9 cellular contexts compared by ENCODE assay signal in the genomic region with DNA sequence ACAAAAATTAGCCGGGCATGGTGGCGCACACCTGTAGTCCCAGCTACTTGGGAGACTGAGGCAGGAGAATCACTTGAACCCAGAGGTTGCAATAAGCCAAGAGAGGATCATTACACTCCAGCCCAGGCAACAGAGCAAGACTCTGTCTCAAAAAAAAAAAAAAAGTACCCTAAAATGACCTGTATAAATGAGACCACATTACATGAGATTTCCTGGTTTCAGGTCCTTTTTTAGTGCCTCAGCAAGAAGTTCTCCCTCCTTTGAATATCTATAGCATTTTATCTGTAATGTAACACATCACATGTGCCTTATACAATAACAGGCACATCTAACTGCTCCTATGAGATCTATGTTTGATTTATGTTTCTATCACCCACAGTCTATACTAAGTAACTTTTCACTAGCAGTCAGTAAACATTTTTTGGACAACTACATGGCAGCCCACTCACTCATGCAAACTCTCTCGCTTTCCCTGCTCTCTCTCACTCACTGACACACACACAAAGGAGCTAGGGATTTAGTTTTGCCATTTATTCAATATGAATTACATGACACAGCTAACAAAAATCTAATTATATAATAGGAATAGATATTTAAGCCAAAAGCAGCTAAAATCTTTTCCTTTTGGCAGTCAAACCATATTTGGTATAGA.
"Had no signal": no experiment of that assay in that cellular context is flagged by ENCODE, and none has a peak within 500 bp of the region (broad histone marks: within the 10 kb centered on the region; RNA-seq: fewer than 3 reads in every experiment).

No MANE protein-coding gene starts in this region.

- H3K9me3 Mint-ChIP-seq: activated CD4-positive, alpha-beta memory T cell treated with anti-CD3 and anti-CD28 coated beads, Interleukin-2, amount 10 ng/mL, durations not matched to agents 7 days and 5 days; activated T-cell treated with anti-CD3 and anti-CD28 coated beads, Interleukin-2, amount 50 U/mL, for 72 hours; T-helper 2 cell treated with Interferon-gamma antibody and Interleukin-4, amounts not matched to agents 5 μg/mL and 100 μg/mL, for 36 hours had no signal

- H3K27me3 Mint-ChIP-seq: activated CD4-positive, alpha-beta memory T cell treated with anti-CD3 and anti-CD28 coated beads, Interleukin-2, amount 10 ng/mL, durations not matched to agents 7 days and 5 days had no signal

- DNase-seq: activated CD4-positive, alpha-beta memory T cell treated with anti-CD3 and anti-CD28 coated beads, Interleukin-2, amount 10 ng/mL, durations not matched to agents 7 days and 5 days; activated CD4-positive, alpha-beta T cell treated with anti-CD3 and anti-CD28 coated beads for 1 hour; activated naive CD4-positive, alpha-beta T cell treated with Interleukin-2 at 50 U/mL for 16 hours; activated T-cell treated with anti-CD3 and anti-CD28 coated beads, Interleukin-2, amount 50 U/mL, for 72 hours; effector memory CD4-positive, alpha-beta T cell; kidney glomerular epithelial cell; midbrain; thyroid gland had no signal

- H3K4me3 Mint-ChIP-seq: activated CD4-positive, alpha-beta memory T cell treated with anti-CD3 and anti-CD28 coated beads, Interleukin-2, amount 10 ng/mL, durations not matched to agents 7 days and 5 days; activated T-cell treated with anti-CD3 and anti-CD28 coated beads, Interleukin-2, amount 50 U/mL, for 72 hours; T-helper 2 cell treated with Interferon-gamma antibody and Interleukin-4, amounts not matched to agents 5 μg/mL and 100 μg/mL, for 36 hours had no signal

- H3K27ac Mint-ChIP-seq: activated CD4-positive, alpha-beta memory T cell treated with anti-CD3 and anti-CD28 coated beads, Interleukin-2, amount 10 ng/mL, durations not matched to agents 7 days and 5 days; T-helper 2 cell treated with Interferon-gamma antibody and Interleukin-4, amounts not matched to agents 5 μg/mL and 100 μg/mL, for 36 hours had no signal

- H3K4me1 Mint-ChIP-seq: activated CD4-positive, alpha-beta memory T cell treated with anti-CD3 and anti-CD28 coated beads, Interleukin-2, amount 10 ng/mL, durations not matched to agents 7 days and 5 days had no signal

- H3K4me3 ChIP-seq: thyroid gland had no signal

- ATAC-seq: activated T-cell treated with anti-CD3 and anti-CD28 coated beads, Interleukin-2, amount 50 U/mL, for 72 hours had no signal
